In the genomic region with DNA sequence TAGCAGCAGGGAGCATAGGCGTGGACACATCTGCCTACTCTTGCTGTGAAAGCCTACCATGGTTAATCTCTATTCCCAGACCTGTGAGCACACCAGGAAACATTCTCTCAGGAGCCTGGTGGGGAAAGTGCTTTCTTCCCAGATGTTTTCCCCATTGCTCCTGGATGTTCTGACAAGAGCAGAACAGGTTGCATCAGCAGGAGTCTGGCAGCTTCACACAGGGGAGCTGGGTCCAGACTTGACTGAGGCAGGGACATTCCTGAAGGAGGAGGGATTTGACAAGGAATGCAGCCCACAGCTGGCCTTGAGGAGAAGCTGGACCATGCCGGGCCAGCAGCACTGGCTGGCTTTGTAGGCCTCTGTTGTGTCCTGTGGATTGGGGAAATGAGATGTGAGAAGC, we compare ENCODE assay signal across 1 cellular context.
TF ChIP-seq lines count a peak whose summit lies in the region.

No MANE protein-coding gene starts in this region.

TF ChIP-seq in GM23338, 12 proteins besides CTCF, POLR2A, EP300 and RAD21:
- TF ChIP-seq JUNB (IDR thresholded peaks at IDR 0.05; ENCODE audit: unreplicated experiment) (no peak), EZH2phosphoT487 (IDR thresholded peaks at IDR 0.05; ENCODE audit: unreplicated experiment) (no peak), CREB1 (CRISPR knock-in tag; IDR thresholded peaks at IDR 0.05; ENCODE audit: low read depth) (no peak), ZNF114 (CRISPR knock-in tag; IDR thresholded peaks at IDR 0.05) (no peak), POLR2AphosphoS5 (IDR thresholded peaks at IDR 0.05; ENCODE audit: low read depth) (no peak), STAT1 (IDR thresholded peaks at IDR 0.05; ENCODE audit: unreplicated experiment) (no peak), NANOG (IDR thresholded peaks at IDR 0.05; ENCODE audit: borderline replicate concordance) (no peak), EZH2 (IDR thresholded peaks at IDR 0.05; ENCODE audit: low read depth, unreplicated experiment) (no peak), ZNF331 (CRISPR knock-in tag; IDR thresholded peaks at IDR 0.05; ENCODE audit: low read depth) (no peak)
- TF ChIP-seq, protein P1, sequence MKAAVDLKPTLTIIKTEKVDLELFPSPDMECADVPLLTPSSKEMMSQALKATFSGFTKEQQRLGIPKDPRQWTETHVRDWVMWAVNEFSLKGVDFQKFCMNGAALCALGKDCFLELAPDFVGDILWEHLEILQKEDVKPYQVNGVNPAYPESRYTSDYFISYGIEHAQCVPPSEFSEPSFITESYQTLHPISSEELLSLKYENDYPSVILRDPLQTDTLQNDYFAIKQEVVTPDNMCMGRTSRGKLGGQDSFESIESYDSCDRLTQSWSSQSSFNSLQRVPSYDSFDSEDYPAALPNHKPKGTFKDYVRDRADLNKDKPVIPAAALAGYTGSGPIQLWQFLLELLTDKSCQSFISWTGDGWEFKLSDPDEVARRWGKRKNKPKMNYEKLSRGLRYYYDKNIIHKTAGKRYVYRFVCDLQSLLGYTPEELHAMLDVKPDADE (IDR thresholded peaks at IDR 0.05): no peak
- TF ChIP-seq, protein P2, sequence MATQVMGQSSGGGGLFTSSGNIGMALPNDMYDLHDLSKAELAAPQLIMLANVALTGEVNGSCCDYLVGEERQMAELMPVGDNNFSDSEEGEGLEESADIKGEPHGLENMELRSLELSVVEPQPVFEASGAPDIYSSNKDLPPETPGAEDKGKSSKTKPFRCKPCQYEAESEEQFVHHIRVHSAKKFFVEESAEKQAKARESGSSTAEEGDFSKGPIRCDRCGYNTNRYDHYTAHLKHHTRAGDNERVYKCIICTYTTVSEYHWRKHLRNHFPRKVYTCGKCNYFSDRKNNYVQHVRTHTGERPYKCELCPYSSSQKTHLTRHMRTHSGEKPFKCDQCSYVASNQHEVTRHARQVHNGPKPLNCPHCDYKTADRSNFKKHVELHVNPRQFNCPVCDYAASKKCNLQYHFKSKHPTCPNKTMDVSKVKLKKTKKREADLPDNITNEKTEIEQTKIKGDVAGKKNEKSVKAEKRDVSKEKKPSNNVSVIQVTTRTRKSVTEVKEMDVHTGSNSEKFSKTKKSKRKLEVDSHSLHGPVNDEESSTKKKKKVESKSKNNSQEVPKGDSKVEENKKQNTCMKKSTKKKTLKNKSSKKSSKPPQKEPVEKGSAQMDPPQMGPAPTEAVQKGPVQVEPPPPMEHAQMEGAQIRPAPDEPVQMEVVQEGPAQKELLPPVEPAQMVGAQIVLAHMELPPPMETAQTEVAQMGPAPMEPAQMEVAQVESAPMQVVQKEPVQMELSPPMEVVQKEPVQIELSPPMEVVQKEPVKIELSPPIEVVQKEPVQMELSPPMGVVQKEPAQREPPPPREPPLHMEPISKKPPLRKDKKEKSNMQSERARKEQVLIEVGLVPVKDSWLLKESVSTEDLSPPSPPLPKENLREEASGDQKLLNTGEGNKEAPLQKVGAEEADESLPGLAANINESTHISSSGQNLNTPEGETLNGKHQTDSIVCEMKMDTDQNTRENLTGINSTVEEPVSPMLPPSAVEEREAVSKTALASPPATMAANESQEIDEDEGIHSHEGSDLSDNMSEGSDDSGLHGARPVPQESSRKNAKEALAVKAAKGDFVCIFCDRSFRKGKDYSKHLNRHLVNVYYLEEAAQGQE (IDR thresholded peaks at IDR 0.05; ENCODE audit: unreplicated experiment): no peak
- TF ChIP-seq, protein P3, sequence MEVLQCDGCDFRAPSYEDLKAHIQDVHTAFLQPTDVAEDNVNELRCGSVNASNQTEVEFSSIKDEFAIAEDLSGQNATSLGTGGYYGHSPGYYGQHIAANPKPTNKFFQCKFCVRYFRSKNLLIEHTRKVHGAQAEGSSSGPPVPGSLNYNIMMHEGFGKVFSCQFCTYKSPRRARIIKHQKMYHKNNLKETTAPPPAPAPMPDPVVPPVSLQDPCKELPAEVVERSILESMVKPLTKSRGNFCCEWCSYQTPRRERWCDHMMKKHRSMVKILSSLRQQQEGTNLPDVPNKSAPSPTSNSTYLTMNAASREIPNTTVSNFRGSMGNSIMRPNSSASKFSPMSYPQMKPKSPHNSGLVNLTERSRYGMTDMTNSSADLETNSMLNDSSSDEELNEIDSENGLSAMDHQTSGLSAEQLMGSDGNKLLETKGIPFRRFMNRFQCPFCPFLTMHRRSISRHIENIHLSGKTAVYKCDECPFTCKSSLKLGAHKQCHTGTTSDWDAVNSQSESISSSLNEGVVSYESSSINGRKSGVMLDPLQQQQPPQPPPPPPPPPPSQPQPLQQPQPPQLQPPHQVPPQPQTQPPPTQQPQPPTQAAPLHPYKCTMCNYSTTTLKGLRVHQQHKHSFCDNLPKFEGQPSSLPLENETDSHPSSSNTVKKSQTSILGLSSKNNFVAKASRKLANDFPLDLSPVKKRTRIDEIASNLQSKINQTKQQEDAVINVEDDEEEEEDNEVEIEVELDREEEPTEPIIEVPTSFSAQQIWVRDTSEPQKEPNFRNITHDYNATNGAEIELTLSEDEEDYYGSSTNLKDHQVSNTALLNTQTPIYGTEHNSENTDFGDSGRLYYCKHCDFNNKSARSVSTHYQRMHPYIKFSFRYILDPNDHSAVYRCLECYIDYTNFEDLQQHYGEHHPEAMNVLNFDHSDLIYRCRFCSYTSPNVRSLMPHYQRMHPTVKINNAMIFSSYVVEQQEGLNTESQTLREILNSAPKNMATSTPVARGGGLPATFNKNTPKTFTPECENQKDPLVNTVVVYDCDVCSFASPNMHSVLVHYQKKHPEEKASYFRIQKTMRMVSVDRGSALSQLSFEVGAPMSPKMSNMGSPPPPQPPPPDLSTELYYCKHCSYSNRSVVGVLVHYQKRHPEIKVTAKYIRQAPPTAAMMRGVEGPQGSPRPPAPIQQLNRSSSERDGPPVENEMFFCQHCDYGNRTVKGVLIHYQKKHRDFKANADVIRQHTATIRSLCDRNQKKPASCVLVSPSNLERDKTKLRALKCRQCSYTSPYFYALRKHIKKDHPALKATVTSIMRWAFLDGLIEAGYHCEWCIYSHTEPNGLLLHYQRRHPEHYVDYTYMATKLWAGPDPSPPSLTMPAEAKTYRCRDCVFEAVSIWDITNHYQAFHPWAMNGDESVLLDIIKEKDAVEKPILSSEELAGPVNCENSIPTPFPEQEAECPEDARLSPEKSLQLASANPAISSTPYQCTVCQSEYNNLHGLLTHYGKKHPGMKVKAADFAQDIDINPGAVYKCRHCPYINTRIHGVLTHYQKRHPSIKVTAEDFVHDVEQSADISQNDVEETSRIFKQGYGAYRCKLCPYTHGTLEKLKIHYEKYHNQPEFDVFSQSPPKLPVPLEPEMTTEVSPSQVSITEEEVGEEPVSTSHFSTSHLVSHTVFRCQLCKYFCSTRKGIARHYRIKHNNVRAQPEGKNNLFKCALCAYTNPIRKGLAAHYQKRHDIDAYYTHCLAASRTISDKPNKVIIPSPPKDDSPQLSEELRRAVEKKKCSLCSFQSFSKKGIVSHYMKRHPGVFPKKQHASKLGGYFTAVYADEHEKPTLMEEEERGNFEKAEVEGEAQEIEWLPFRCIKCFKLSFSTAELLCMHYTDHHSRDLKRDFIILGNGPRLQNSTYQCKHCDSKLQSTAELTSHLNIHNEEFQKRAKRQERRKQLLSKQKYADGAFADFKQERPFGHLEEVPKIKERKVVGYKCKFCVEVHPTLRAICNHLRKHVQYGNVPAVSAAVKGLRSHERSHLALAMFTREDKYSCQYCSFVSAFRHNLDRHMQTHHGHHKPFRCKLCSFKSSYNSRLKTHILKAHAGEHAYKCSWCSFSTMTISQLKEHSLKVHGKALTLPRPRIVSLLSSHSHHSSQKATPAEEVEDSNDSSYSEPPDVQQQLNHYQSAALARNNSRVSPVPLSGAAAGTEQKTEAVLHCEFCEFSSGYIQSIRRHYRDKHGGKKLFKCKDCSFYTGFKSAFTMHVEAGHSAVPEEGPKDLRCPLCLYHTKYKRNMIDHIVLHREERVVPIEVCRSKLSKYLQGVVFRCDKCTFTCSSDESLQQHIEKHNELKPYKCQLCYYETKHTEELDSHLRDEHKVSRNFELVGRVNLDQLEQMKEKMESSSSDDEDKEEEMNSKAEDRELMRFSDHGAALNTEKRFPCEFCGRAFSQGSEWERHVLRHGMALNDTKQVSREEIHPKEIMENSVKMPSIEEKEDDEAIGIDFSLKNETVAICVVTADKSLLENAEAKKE (CRISPR knock-in tag; IDR thresholded peaks at IDR 0.05): no peak
